In the genomic region with DNA sequence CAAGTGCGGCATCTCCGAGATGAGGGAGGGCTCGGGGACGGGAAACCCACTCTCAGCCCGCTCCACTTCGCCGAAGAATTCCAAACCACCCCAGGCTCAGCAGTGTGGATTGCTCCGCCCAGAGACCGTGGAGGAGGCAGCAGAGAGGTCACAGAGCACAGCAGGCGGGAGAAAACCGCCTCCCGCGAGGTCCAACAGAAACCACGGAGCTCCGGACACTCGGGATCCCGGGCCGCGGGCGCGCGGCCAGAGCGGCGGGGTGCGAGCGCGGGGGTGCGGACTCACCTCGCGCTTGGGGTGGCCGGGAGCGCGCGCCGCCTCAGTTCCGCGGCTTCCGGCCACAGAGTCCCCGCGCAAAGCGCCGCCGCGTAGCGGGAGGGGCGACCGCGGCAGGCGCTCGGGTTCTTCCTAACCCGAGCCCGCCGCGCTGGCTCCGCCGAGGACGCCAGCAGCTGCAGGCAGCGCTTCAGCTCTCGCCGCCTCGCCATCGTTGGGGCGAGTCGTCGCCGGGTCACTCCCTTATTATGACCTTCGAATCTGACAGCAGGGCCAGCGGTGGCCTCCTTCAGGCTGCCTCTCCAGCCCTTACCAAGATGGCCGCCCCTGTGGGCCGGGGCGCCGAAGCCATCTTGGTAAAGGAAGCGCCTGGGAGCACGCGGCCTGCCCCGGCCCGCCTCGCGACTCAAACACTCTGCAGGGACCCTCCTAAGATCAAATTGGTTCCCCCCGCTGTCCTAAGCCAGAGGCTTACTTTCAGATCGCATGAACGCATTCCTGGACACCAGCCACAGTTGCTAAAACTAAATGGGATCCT, we compare ENCODE assay signal across 8 cellular contexts. TPM values are rescaled to one million over a fixed set of nuclear protein-coding genes. Genes with fewer than 3 reads are reported as not detected.
DNase-seq lines count a peak whose midpoint lies in the region; ATAC-seq and TF ChIP-seq lines count a peak whose summit lies in the region.

A gene (minus strand): TSS at position 106 of the 814 bp plus-strand sequence. CDS start 20,323 bp downstream, outside the sequence.

- H3K36me3 ChIP-seq in ectodermal cell (ENCODE audit: control insufficient read depth, insufficient read depth, low read length), result no peaks in the 10 kb centered on the region

- intact Hi-C loops in CD4-positive, alpha-beta T cell (cut with DNase I, micrococcal nuclease), result loop anchor here (2.0 to 5.0 kb wide), 2 partner anchors 74 to 193 kb away; a partner anchor contains a TSS
- intact Hi-C loops in activated CD8-positive, alpha-beta T cell treated with anti-CD3 and anti-CD28 coated beads for 36 hours (cut with micrococcal nuclease), result loop anchor here (5.0 kb wide), 1 partner anchor 72 kb away; a partner anchor contains a TSS

- H3K27me3 Mint-ChIP-seq in CD4-positive, alpha-beta T cell, result no peaks in the 10 kb centered on the region
- no peaks in the 10 kb centered on the region for H3K27me3 Mint-ChIP-seq in activated CD8-positive, alpha-beta T cell treated with anti-CD3 and anti-CD28 coated beads for 36 hours

- WGBS in ectodermal cell, 2 experiments, result 4% methylated on average over 82 of the region's 82 CpGs

- H3K27ac ChIP-seq in CD4-positive, alpha-beta T cell (ENCODE audit: low read depth, low read length), result peak within 1 kb of the TSS; percentile 67
- peak within 1 kb of the TSS; percentile 91 for H3K27ac ChIP-seq in ectodermal cell (ENCODE audit: insufficient read depth, low read depth, low read length, poor library complexity, severe bottlenecking)

- H3K27me3 ChIP-seq in CD4-positive, alpha-beta T cell (ENCODE audit: control insufficient read depth, insufficient read depth, low read length), result no peaks in the 10 kb centered on the region
- no peaks in the 10 kb centered on the region for H3K27me3 ChIP-seq in ectodermal cell (ENCODE audit: control insufficient read depth, insufficient read depth, low read length, poor library complexity, severe bottlenecking)

- H3K4me1 ChIP-seq in ectodermal cell (ENCODE audit: control insufficient read depth, insufficient read depth, low read length), result peaks cover 10% of the 10 kb centered on the region

- DNase-seq in CD4-positive, alpha-beta T cell, result peak; percentile 47 to 76 (median 64)
- DNase-seq in NCI-H774 (lab: John Stamatoyannopoulos, UW), result peak; percentile 84
- peak; percentile 75 for DNase-seq in activated CD8-positive, alpha-beta T cell treated with anti-CD3 and anti-CD28 coated beads for 36 hours
- DNase-seq in medulla oblongata (ENCODE audit: extremely low spot score), result peak; percentile 94
- DNase-seq in stimulated activated CD4-positive, alpha-beta T cell treated with anti-CD3 and anti-CD28 coated beads, TNF-alpha, amount 100 ng/mL, for 4 hours (ENCODE audit: low read depth in 3 of 3), result peak; percentile 47 to 59 (median 57)

- ATAC-seq in CD4-positive, alpha-beta T cell (ENCODE audit: poor library complexity), result peak; percentile 86
- ATAC-seq in GM19438 (IDR thresholded peaks at IDR 0.05; ENCODE audit: low read depth, unreplicated experiment) (peak; percentile 74), HG03565 (IDR thresholded peaks at IDR 0.05; ENCODE audit: unreplicated experiment) (peak; percentile 81)
- peak; percentile 88 for ATAC-seq in activated CD8-positive, alpha-beta T cell treated with anti-CD3 and anti-CD28 coated beads for 36 hours

- peak within 1 kb of the TSS; percentile 97 for H3K4me3 Mint-ChIP-seq in CD4-positive, alpha-beta T cell
- peak within 1 kb of the TSS; percentile 98 for H3K4me3 Mint-ChIP-seq in activated CD8-positive, alpha-beta T cell treated with anti-CD3 and anti-CD28 coated beads for 36 hours

- H3K9me3 ChIP-seq in CD4-positive, alpha-beta T cell (ENCODE audit: control insufficient read depth, low read length), result no peaks in the 10 kb centered on the region
- no peaks in the 10 kb centered on the region for H3K9me3 ChIP-seq in ectodermal cell (ENCODE audit: control insufficient read depth, low read length)

- H3K27ac Mint-ChIP-seq in CD4-positive, alpha-beta T cell, result peak within 1 kb of the TSS; percentile 90
- peak within 1 kb of the TSS; percentile 99 for H3K27ac Mint-ChIP-seq in activated CD8-positive, alpha-beta T cell treated with anti-CD3 and anti-CD28 coated beads for 36 hours

- H3K4me3 ChIP-seq in ectodermal cell (ENCODE audit: insufficient read depth, low read depth, low read length), result peak within 1 kb of the TSS; percentile 74

- peaks cover 51% of the 10 kb centered on the region for H3K4me1 Mint-ChIP-seq in CD4-positive, alpha-beta T cell (ENCODE audit: low read depth)
- peaks cover 34% of the 10 kb centered on the region for H3K4me1 Mint-ChIP-seq in activated CD8-positive, alpha-beta T cell treated with anti-CD3 and anti-CD28 coated beads for 36 hours (ENCODE audit: low read depth)

- H3K9me3 Mint-ChIP-seq in CD4-positive, alpha-beta T cell, result no peaks in the 10 kb centered on the region
- no peaks in the 10 kb centered on the region for H3K9me3 Mint-ChIP-seq in activated CD8-positive, alpha-beta T cell treated with anti-CD3 and anti-CD28 coated beads for 36 hours

- POLR2A ChIA-PET in CD4-positive, alpha-beta T cell (lab: Charles Lee), result interaction anchor here (1.0 to 3.7 kb wide), 6 partner anchors 10 to 400 kb away, joined by 3 to 20 read pairs (median 4); a partner anchor contains a TSS
- POLR2A ChIA-PET in activated CD8-positive, alpha-beta T cell treated with anti-CD3 and anti-CD28 coated beads for 36 hours (lab: Charles Lee), result interaction anchor here (0.7 to 1.3 kb wide), 4 partner anchors 10 to 74 kb away, joined by 3 to 15 read pairs (median 4); a partner anchor contains a TSS

- H3K36me3 Mint-ChIP-seq in CD4-positive, alpha-beta T cell (ENCODE audit: low read depth), result peaks cover 17% of the 10 kb centered on the region
- peaks cover 6% of the 10 kb centered on the region for H3K36me3 Mint-ChIP-seq in activated CD8-positive, alpha-beta T cell treated with anti-CD3 and anti-CD28 coated beads for 36 hours (ENCODE audit: low read depth)

- CTCF ChIA-PET in CD4-positive, alpha-beta T cell (lab: Charles Lee), result interaction anchor here (1.5 kb wide), 1 partner anchor 74 kb away, joined by 3 read pairs; a partner anchor contains a TSS
- CTCF ChIA-PET in activated CD8-positive, alpha-beta T cell treated with anti-CD3 and anti-CD28 coated beads for 36 hours (lab: Charles Lee), result no interaction called here

- no peak for TF ChIP-seq CTCF in CD4-positive, alpha-beta T cell (IDR thresholded peaks at IDR 0.05)
- no peak for TF ChIP-seq CTCF in activated CD8-positive, alpha-beta T cell treated with anti-CD3 and anti-CD28 coated beads for 36 hours (IDR thresholded peaks at IDR 0.05)

RNA-seq across cellular contexts. Expression of the gene that starts here (rescaled TPM):
- 1 to 10 TPM; 1.5 to 1.7 TPM for total RNA-seq in CD4-positive, alpha-beta T cell
- total RNA-seq in activated CD8-positive, alpha-beta T cell treated with anti-CD3 and anti-CD28 coated beads for 36 hours, result 1 to 10 TPM; 5.1 to 6.3 TPM
- polyA plus RNA-seq in ectodermal cell (2013, experiment 1 of 4), result 18.2 TPM
- polyA plus RNA-seq in ectodermal cell (2013, experiment 2 of 4), result 19.9 TPM
- polyA plus RNA-seq in ectodermal cell (2013, experiment 3 of 4), result 12.6 TPM
- polyA plus RNA-seq in ectodermal cell (2013, experiment 4 of 4), result 13.9 TPM

Comparison
In these comparisons a context has a peak if more than half of its experiments do, and no peak if none do; other contexts are left out.
1. Peak in every context shown above with its lines: DNase-seq, ATAC-seq, H3K4me3 ChIP-seq and H3K27ac ChIP-seq.